In genomic region chr6:117602151-117602898, GRCh38 we compare ENCODE assay signal across 8 cellular contexts. TPM values are rescaled to one million over a fixed set of nuclear protein-coding genes. Genes with fewer than 3 reads are reported as not detected.
DNase-seq lines count a peak whose midpoint lies in the region; ATAC-seq, FAIRE-seq and TF ChIP-seq lines count a peak whose summit lies in the region.

GOPC (minus strand) TSS chr6:117602511; CDS start chr6:117602288, 223 bp downstream.

- TF ChIP-seq POLR2A in GM12892 (IDR thresholded peaks at IDR 0.05; ENCODE audit: low read depth, low read length): peak; percentile 93

- intact Hi-C loops in left cardiac atrium (cut with DNase I): loop anchor here in 1 of 2 donors (10.0 kb wide), 1 partner anchor 258 kb away; no protein-coding TSS in a partner anchor
- intact Hi-C loops in posterior vena cava (cut with DNase I): loop anchor here in 1 of 2 donors (10.0 kb wide), 1 partner anchor 258 kb away; no protein-coding TSS in a partner anchor
- intact Hi-C loops in upper lobe of right lung (cut with DNase I): no loop called here

- peak within 1 kb of the TSS; percentile 94 for H3K27ac ChIP-seq in upper lobe of right lung

- FAIRE-seq in GM12892 (lab: Jason Lieb, UNC): peak; percentile 92

- no peaks in the 10 kb centered on the region for H3K27me3 ChIP-seq in upper lobe of right lung

- peaks cover 21% of the 10 kb centered on the region for H3K4me1 ChIP-seq in upper lobe of right lung

- peak; percentile 26 for TF ChIP-seq CTCF in upper lobe of right lung (IDR thresholded peaks at IDR 0.05)

- no peaks in the 10 kb centered on the region for H3K36me3 ChIP-seq in upper lobe of right lung

- DNase-seq in GM12892 (ENCODE audit: insufficient read length) (peak; percentile 82), NCI-H146 (lab: John Stamatoyannopoulos, UW) (peak; percentile 95), T-helper 1 cell (peak; percentile 93 to 99 (median 94)), amniotic stem cell (lab: John Stamatoyannopoulos, UW) (peak; percentile 93), left cardiac atrium (peak; percentile 97), posterior vena cava (ENCODE audit: low spot score) (peak; percentile 99), upper lobe of right lung (peak; percentile 97)

- ATAC-seq in HG02852 (IDR thresholded peaks at IDR 0.05; ENCODE audit: unreplicated experiment) (peak; percentile 90), left cardiac atrium (peak; percentile 99 to 100), upper lobe of right lung (peak; percentile 99)

- H3K9me3 ChIP-seq in upper lobe of right lung: no peaks in the 10 kb centered on the region

- H3K4me3 ChIP-seq in upper lobe of right lung: peak within 1 kb of the TSS; percentile 93

RNA-seq across cellular contexts. Expression of gene GOPC, which starts in this region (rescaled TPM):
- polyA plus RNA-seq in GM12892 (2012; ENCODE audit: missing spikeins): 19.5 TPM
- total RNA-seq in left cardiac atrium: 10 to 100 TPM; 18.3 to 20.6 TPM
- total RNA-seq in posterior vena cava: 10 to 100 TPM; 19.8 to 20.5 TPM
- total RNA-seq in upper lobe of right lung: 21.5 TPM

Comparison
In these comparisons a context has a peak if more than half of its experiments do, and no peak if none do; other contexts are left out.
1. Peak in every context shown above with its lines: DNase-seq, ATAC-seq, H3K4me3 ChIP-seq and H3K27ac ChIP-seq.